In the genomic region with DNA sequence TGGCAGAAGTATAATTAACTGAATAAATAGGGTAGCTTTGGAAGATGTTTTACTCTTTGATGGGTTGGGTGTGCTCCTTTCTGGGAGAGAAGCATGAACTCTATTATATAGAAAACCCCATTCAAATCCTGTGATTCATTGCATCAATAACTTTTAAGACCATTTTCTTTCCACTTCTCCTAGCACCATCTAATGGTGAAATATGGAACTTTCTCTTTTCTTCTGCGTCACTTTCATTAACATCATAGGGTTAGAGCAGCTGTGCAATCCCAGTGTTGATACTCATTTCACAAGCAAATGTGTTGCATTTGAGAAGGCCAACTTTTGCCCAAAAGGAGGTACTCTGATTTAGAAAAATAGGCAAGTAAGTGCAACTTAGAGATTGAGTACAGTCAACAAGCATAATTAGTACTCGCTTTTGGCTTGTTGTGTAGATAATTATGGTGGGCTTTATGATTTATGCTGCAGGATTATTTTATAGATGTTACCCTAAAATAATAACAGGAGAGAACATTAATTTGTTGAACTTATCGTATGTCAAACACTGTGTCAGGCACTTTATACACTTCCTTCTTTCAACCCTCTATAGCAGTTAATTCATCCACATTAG, we compare ENCODE assay signal across 8 cellular contexts.
DNase-seq lines count a peak whose midpoint lies in the region; ATAC-seq, FAIRE-seq and TF ChIP-seq lines count a peak whose summit lies in the region.

No MANE protein-coding gene starts in this region.

- H2AFZ ChIP-seq in SK-N-SH (ENCODE audit: low read depth): no peak overlapping the region

- ATAC-seq in HG02588 (IDR thresholded peaks at IDR 0.05; ENCODE audit: unreplicated experiment): peak; percentile 79

- no peak overlapping the region for H3K27ac Mint-ChIP-seq in osteocyte (ENCODE audit: unreplicated experiment)

- POLR2A ChIA-PET in SK-N-SH (lab: Yijun Ruan, JAX): no interaction called here

- no peaks in the 10 kb centered on the region for H4K20me1 ChIP-seq in SK-N-SH (ENCODE audit: insufficient read depth)

- no peaks in the 10 kb centered on the region for H3K9me3 Mint-ChIP-seq in osteocyte (ENCODE audit: unreplicated experiment)

- no peak for TF ChIP-seq EP300 in SK-N-SH (IDR thresholded peaks at IDR 0.05; ENCODE audit: borderline replicate concordance in 1 of 2, low read depth in 1 of 2, low read length in 1 of 2)

- H3K27me3 ChIP-seq in SK-N-SH (ENCODE audit: insufficient read depth): no peaks in the 10 kb centered on the region

- CTCF ChIA-PET in SK-N-SH (lab: Yijun Ruan, JAX): interaction anchor here (0.6 to 18.1 kb wide), 59 partner anchors 10 to 369 kb away, joined by 3 to 397 read pairs (median 5); a partner anchor contains a TSS

- DNase-seq in NCI-H1092 (lab: John Stamatoyannopoulos, UW): peak; percentile 56
- peak; percentile 45 for DNase-seq in SK-N-SH
- DNase-seq in fibroblast of peridontal ligament (ENCODE audit: extremely low read depth): peak; percentile 96
- no peak for DNase-seq in osteocyte (ENCODE audit: extremely low spot score, unreplicated experiment)
- DNase-seq in mesenteric fat pad (ENCODE audit: low spot score): no peak

- H3K4me2 ChIP-seq in SK-N-SH: no peak overlapping the region

- peaks cover 6 to 33% of the 10 kb centered on the region in 2 experiments for H3K4me1 ChIP-seq in SK-N-SH (ENCODE audit: control insufficient read depth in 1 of 2, insufficient read depth in 2 of 2, low read depth in 1 of 2, low read length in 1 of 2)

- TF ChIP-seq CTCF in GM12873 (IDR thresholded peaks at IDR 0.05; ENCODE audit: insufficient read depth, low read depth, low read length, missing control alignments) (peak; percentile 64), SK-N-SH (IDR thresholded peaks at IDR 0.05) (peak; percentile 91), osteocyte (IDR thresholded peaks at IDR 0.05) (peak; percentile 74)

- no peaks in the 10 kb centered on the region for H3K9me3 ChIP-seq in SK-N-SH

- TF ChIP-seq RAD21 in SK-N-SH (IDR thresholded peaks at IDR 0.05; ENCODE audit: low read length): peak; percentile 95

- no peak overlapping the region for H3K4me3 ChIP-seq in SK-N-SH (ENCODE audit: low read depth in 2 of 2, low read length in 1 of 2)

- 39% methylated on average over 3 of the region's 3 CpGs for WGBS in SK-N-SH (ENCODE audit: low lambda C conversion rate)

- H3K27me3 Mint-ChIP-seq in osteocyte (ENCODE audit: unreplicated experiment): no peaks in the 10 kb centered on the region

- H3F3A ChIP-seq in SK-N-SH (replicated peaks; ENCODE audit: insufficient read depth): peaks cover 29% of the 10 kb centered on the region

- no peaks in the 10 kb centered on the region for H3K79me2 ChIP-seq in SK-N-SH (ENCODE audit: insufficient read depth)

- H3K4me1 Mint-ChIP-seq in osteocyte (ENCODE audit: unreplicated experiment): peaks cover 41% of the 10 kb centered on the region

- no peaks in the 10 kb centered on the region for H3K36me3 ChIP-seq in SK-N-SH (replicated peaks in 1 of 2; ENCODE audit: control insufficient read depth in 1 of 2, insufficient read depth in 2 of 2, low read length in 1 of 2)

- FAIRE-seq in A204.1 (lab: Jason Lieb, UNC): peak; percentile 87

- no peak overlapping the region for H3K4me3 Mint-ChIP-seq in osteocyte (ENCODE audit: unreplicated experiment)

- no peak overlapping the region for H3K27ac ChIP-seq in SK-N-SH (ENCODE audit: low read depth in 2 of 2, low read length in 1 of 2)

- no peaks in the 10 kb centered on the region for H3K9me2 ChIP-seq in SK-N-SH

- H3K9ac ChIP-seq in SK-N-SH: no peak overlapping the region

- H3K36me3 Mint-ChIP-seq in osteocyte (ENCODE audit: unreplicated experiment): no peaks in the 10 kb centered on the region

TF ChIP-seq in SK-N-SH, 30 proteins besides CTCF, POLR2A, EP300 and RAD21:
- TF ChIP-seq ELF1 (IDR thresholded peaks at IDR 0.05) (no peak), SMC3 (IDR thresholded peaks at IDR 0.05; ENCODE audit: low read depth, low read length) (peak; percentile 88), RXRA (IDR thresholded peaks at IDR 0.05; ENCODE audit: borderline replicate concordance, low read depth) (no peak), FOSL2 (IDR thresholded peaks at IDR 0.05; ENCODE audit: borderline replicate concordance, low read depth) (peak; percentile 21; the same call in 1 of the 2 replicates), TCF12 (IDR thresholded peaks at IDR 0.05) (0 out of 2 replicates have a peak, but pooled peaks have one; percentile 5), RFX5 (IDR thresholded peaks at IDR 0.05; ENCODE audit: low read length) (0 out of 2 replicates have a peak, but pooled peaks have one; percentile 40)
- TF ChIP-seq, protein P1, sequence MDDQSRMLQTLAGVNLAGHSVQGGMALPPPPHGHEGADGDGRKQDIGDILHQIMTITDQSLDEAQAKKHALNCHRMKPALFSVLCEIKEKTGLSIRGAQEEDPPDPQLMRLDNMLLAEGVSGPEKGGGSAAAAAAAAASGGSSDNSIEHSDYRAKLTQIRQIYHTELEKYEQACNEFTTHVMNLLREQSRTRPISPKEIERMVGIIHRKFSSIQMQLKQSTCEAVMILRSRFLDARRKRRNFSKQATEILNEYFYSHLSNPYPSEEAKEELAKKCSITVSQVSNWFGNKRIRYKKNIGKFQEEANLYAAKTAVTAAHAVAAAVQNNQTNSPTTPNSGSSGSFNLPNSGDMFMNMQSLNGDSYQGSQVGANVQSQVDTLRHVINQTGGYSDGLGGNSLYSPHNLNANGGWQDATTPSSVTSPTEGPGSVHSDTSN (IDR thresholded peaks at IDR 0.05): no peak
- TF ChIP-seq, protein P2, sequence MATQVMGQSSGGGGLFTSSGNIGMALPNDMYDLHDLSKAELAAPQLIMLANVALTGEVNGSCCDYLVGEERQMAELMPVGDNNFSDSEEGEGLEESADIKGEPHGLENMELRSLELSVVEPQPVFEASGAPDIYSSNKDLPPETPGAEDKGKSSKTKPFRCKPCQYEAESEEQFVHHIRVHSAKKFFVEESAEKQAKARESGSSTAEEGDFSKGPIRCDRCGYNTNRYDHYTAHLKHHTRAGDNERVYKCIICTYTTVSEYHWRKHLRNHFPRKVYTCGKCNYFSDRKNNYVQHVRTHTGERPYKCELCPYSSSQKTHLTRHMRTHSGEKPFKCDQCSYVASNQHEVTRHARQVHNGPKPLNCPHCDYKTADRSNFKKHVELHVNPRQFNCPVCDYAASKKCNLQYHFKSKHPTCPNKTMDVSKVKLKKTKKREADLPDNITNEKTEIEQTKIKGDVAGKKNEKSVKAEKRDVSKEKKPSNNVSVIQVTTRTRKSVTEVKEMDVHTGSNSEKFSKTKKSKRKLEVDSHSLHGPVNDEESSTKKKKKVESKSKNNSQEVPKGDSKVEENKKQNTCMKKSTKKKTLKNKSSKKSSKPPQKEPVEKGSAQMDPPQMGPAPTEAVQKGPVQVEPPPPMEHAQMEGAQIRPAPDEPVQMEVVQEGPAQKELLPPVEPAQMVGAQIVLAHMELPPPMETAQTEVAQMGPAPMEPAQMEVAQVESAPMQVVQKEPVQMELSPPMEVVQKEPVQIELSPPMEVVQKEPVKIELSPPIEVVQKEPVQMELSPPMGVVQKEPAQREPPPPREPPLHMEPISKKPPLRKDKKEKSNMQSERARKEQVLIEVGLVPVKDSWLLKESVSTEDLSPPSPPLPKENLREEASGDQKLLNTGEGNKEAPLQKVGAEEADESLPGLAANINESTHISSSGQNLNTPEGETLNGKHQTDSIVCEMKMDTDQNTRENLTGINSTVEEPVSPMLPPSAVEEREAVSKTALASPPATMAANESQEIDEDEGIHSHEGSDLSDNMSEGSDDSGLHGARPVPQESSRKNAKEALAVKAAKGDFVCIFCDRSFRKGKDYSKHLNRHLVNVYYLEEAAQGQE (IDR thresholded peaks at IDR 0.05; ENCODE audit: low read depth, low read length): no peak
TF ChIP-seq in SK-N-SH: peak in this region for 4.

Comparison
In these comparisons a context has a peak if more than half of its experiments do, and no peak if none do; other contexts are left out.
1. DNase-seq: peak in NCI-H1092 (single experiment), SK-N-SH (single experiment) and fibroblast of peridontal ligament (single experiment); none in osteocyte (single experiment) and mesenteric fat pad (single experiment).
2. Peak in every context shown above with its lines, with median percentiles within 50 percentile points of each other: CTCF ChIP-seq.